ENCODE assay signal across 8 cellular contexts in the genomic region with DNA sequence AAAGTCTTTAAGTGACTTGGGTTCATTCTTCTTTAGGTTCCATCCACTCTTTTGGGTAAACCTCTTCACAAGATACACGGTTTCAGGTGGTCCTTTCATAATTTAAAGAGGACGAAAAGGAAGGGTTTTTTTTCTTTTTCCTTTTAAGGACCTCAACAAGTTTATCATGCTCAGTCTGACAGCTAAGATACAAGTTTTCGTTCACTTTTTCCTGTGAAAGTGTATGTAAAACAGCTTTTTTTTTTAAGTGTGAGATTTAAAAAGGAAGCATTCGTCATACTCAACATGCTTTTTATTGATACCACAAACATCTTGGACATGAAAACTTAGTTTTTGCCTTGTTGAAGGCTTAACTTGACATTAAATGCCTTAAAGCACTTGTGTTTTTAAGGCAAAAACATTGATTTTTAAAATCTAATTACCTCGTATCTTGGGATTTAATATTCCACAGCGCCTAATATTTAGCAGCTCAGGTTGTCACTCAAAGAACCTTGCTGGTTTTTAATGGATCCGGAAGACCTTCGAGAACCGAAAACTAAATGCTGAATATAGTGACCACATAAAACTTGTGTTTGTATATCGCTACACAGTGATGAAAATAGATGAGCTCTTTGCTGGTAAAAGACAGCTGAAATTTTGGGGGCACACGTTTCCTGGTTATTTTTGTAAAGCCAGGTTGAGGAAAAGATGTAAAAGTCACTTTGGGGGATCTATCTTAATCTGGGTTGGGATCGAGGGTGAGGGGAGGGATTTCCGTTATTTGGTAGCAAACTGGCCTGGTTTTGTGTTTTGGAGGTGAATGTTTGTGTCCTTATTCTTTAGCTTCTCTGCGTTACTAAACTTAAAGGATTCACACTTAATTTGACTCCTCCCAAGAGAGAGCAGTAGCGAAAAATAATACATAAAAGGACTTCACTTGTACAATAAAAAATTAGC. TPM values are rescaled to one million over a fixed set of nuclear protein-coding genes. Genes with fewer than 3 reads are reported as not detected.
DNase-seq lines count a peak whose midpoint lies in the region; ATAC-seq and TF ChIP-seq lines count a peak whose summit lies in the region.

No MANE protein-coding gene starts in this region.

- peak overlapping the region; percentile 43 for H3K9ac ChIP-seq in rectal smooth muscle tissue (ENCODE audit: low read length)

- no peak for DNase-seq in SJSA1 (ENCODE audit: low read depth in 1 of 2, low spot score in 2 of 2)
- no peak for DNase-seq in fibroblast of mammary gland (ENCODE audit: low read depth)
- no peak for DNase-seq in activated gamma-delta T cell treated with Interleukin-2 at 50 U/mL for 16 hours
- no peak for DNase-seq in foreskin melanocyte
- DNase-seq in NCI-H226, result no peak

- H3K4me1 ChIP-seq in SJSA1 (replicated peaks) (peaks cover 13% of the 10 kb centered on the region), rectal smooth muscle tissue (ENCODE audit: control insufficient read depth, insufficient read depth, low read length) (peaks cover 11% of the 10 kb centered on the region)

- no peak for ATAC-seq in GM18519 (IDR thresholded peaks at IDR 0.05; ENCODE audit: low FRiP score, unreplicated experiment)

- H3K36me3 ChIP-seq in SJSA1 (peaks cover 39% of the 10 kb centered on the region), rectal smooth muscle tissue (ENCODE audit: control insufficient read depth, insufficient read depth, low read length) (no peaks in the 10 kb centered on the region)

- no peak overlapping the region for H3K27ac ChIP-seq in SJSA1
- peak overlapping the region; percentile 10 for H3K27ac ChIP-seq in rectal smooth muscle tissue (ENCODE audit: low read depth, low read length)

- H3K27me3 ChIP-seq in SJSA1 (replicated peaks) (no peaks in the 10 kb centered on the region), rectal smooth muscle tissue (ENCODE audit: control insufficient read depth, insufficient read depth, low read length) (no peaks in the 10 kb centered on the region)

- TF ChIP-seq CTCF in GM12875 (IDR thresholded peaks at IDR 0.05; ENCODE audit: borderline replicate concordance, insufficient read depth, low read depth, low read length), result no peak
- TF ChIP-seq CTCF in fibroblast of mammary gland (conservative IDR thresholded peaks at IDR 0.05; ENCODE audit: control insufficient read depth, insufficient read depth, low read depth, low read length), result no peak

- H3K9me3 ChIP-seq in SJSA1 (replicated peaks), result no peaks in the 10 kb centered on the region

- H3K4me3 ChIP-seq in GM12875 (ENCODE audit: low read depth, low read length) (peak overlapping the region; percentile 93), SJSA1 (peak overlapping the region; percentile 70), fibroblast of mammary gland (ENCODE audit: control insufficient read depth, low read depth, low read length) (peak overlapping the region; percentile 87), rectal smooth muscle tissue (ENCODE audit: low read length) (peak overlapping the region; percentile 92)

RNA-seq across cellular contexts. Expression of gene PCF11, which starts 2.3 kb away (rescaled TPM):
- total RNA-seq in SJSA1 (2014; rRNA removed; shearing (Covaris generic)), result 25.2 and 32.2 TPM in 2 replicates

RNA-seq across cellular contexts. Expression of gene ANKRD42, which starts 34.3 kb away (rescaled TPM):
- total RNA-seq in SJSA1 (2014; rRNA removed; shearing (Covaris generic)), result 1.3 and 3.5 TPM in 2 replicates
